Comparison of ENCODE assay signal across 8 cellular contexts in genomic region chr16:75555707-75556512, GRCh38. TPM values are rescaled to one million over a fixed set of nuclear protein-coding genes. Genes with fewer than 3 reads are reported as not detected.
DNase-seq lines count a peak whose midpoint lies in the region; ATAC-seq and TF ChIP-seq lines count a peak whose summit lies in the region.

TMEM231 (minus strand) TSS chr16:75556252; CDS start chr16:75556209, 43 bp downstream.

- H3K9me2 ChIP-seq in DOHH2 (replicated peaks; ENCODE audit: control insufficient read depth, low read length), result no peaks in the 10 kb centered on the region

- peak within 1 kb of the TSS; percentile 90 for H3K4me2 ChIP-seq in DOHH2 (ENCODE audit: low read length)

- peak; percentile 21 for TF ChIP-seq CTCF in DOHH2 (IDR thresholded peaks at IDR 0.05; ENCODE audit: low read depth, low read length, poor library complexity, severe bottlenecking)
- TF ChIP-seq CTCF in fibroblast of pulmonary artery (IDR thresholded peaks at IDR 0.05; ENCODE audit: low read length, missing control alignments), result no peak

- peak within 1 kb of the TSS; percentile 90 for H3K4me3 Mint-ChIP-seq in activated T-helper 2 cell treated with anti-CD3 and anti-CD28 coated beads, Interferon-gamma antibody, Interleukin-2, Interleukin-4, amounts not matched to agents 10 μg/mL and 5 μg/mL and 100 μg/mL, durations not matched to agents 14 hours and 24 hours and 36 hours (ENCODE audit: low read depth)
- H3K4me3 Mint-ChIP-seq in natural killer cell treated with Interleukin-12 subunit alpha and Interleukin-12 subunit beta and Interleukin-15 and Interleukin-18, amount 100 ng/mL, for 72 hours, result peak within 1 kb of the TSS; percentile 85

- peaks cover 7% of the 10 kb centered on the region for H3K4me1 Mint-ChIP-seq in activated T-helper 2 cell treated with anti-CD3 and anti-CD28 coated beads, Interferon-gamma antibody, Interleukin-2, Interleukin-4, amounts not matched to agents 10 μg/mL and 5 μg/mL and 100 μg/mL, durations not matched to agents 14 hours and 24 hours and 36 hours (ENCODE audit: low read depth)
- peaks cover 5 to 8% of the 10 kb centered on the region in 2 donors for H3K4me1 Mint-ChIP-seq in natural killer cell treated with Interleukin-12 subunit alpha and Interleukin-12 subunit beta and Interleukin-15 and Interleukin-18, amount 100 ng/mL, for 72 hours (ENCODE audit: low read depth in 2 of 2)

- peak within 1 kb of the TSS; percentile 86 for H3K4me3 ChIP-seq in DOHH2 (ENCODE audit: low read length)
- peak within 1 kb of the TSS; percentile 81 for H3K4me3 ChIP-seq in fibroblast of pulmonary artery (replicated peaks; ENCODE audit: low read depth, low read length)

- in situ Hi-C loops in KBM-7 (cut with MboI; ENCODE audit: low pct_unique_long_range_greater_than_20kb, low sequenced_read_pairs), result no loop called here

- no peaks in the 10 kb centered on the region for H3K9me3 Mint-ChIP-seq in activated T-helper 2 cell treated with anti-CD3 and anti-CD28 coated beads, Interferon-gamma antibody, Interleukin-2, Interleukin-4, amounts not matched to agents 10 μg/mL and 5 μg/mL and 100 μg/mL, durations not matched to agents 14 hours and 24 hours and 36 hours
- no peaks in the 10 kb centered on the region for H3K9me3 Mint-ChIP-seq in natural killer cell treated with Interleukin-12 subunit alpha and Interleukin-12 subunit beta and Interleukin-15 and Interleukin-18, amount 100 ng/mL, for 72 hours

- H3K27ac Mint-ChIP-seq in activated T-helper 2 cell treated with anti-CD3 and anti-CD28 coated beads, Interferon-gamma antibody, Interleukin-2, Interleukin-4, amounts not matched to agents 10 μg/mL and 5 μg/mL and 100 μg/mL, durations not matched to agents 14 hours and 24 hours and 36 hours, result peak within 1 kb of the TSS; percentile 86
- H3K27ac Mint-ChIP-seq in natural killer cell treated with Interleukin-12 subunit alpha and Interleukin-12 subunit beta and Interleukin-15 and Interleukin-18, amount 100 ng/mL, for 72 hours, result peak within 1 kb of the TSS; percentile 31 to 81

- H3K36me3 ChIP-seq in DOHH2 (ENCODE audit: control insufficient read depth, low read length), result no peaks in the 10 kb centered on the region

- no peaks in the 10 kb centered on the region for H3F3A ChIP-seq in DOHH2 (ENCODE audit: control insufficient read depth, insufficient read depth)

- no peaks in the 10 kb centered on the region for H3K36me3 Mint-ChIP-seq in activated T-helper 2 cell treated with anti-CD3 and anti-CD28 coated beads, Interferon-gamma antibody, Interleukin-2, Interleukin-4, amounts not matched to agents 10 μg/mL and 5 μg/mL and 100 μg/mL, durations not matched to agents 14 hours and 24 hours and 36 hours (ENCODE audit: low read depth)
- no peaks in the 10 kb centered on the region for H3K36me3 Mint-ChIP-seq in natural killer cell treated with Interleukin-12 subunit alpha and Interleukin-12 subunit beta and Interleukin-15 and Interleukin-18, amount 100 ng/mL, for 72 hours

- peaks cover 14% of the 10 kb centered on the region for H3K79me2 ChIP-seq in DOHH2 (ENCODE audit: control insufficient read depth, low read length)

- no peaks in the 10 kb centered on the region for H3K9me3 ChIP-seq in DOHH2 (ENCODE audit: control insufficient read depth, insufficient read depth, low read length)

- peak; percentile 94 for DNase-seq in KBM-7
- DNase-seq in RPMI8226, result peak; percentile 99
- DNase-seq in activated T-helper 2 cell treated with anti-CD3 and anti-CD28 coated beads, Interferon-gamma antibody, Interleukin-2, Interleukin-4, amounts not matched to agents 10 μg/mL and 5 μg/mL and 100 μg/mL, durations not matched to agents 14 hours and 24 hours and 36 hours (ENCODE audit: low spot score), result peak; percentile 94
- peak; percentile 93 for DNase-seq in fibroblast of pulmonary artery (ENCODE audit: low read depth)
- peak; percentile 96 for DNase-seq in natural killer cell treated with Interleukin-12 subunit alpha and Interleukin-12 subunit beta and Interleukin-15 and Interleukin-18, amount 100 ng/mL, for 72 hours (ENCODE audit: low spot score)
- DNase-seq in stimulated activated naive CD4-positive, alpha-beta T cell treated with Interleukin-2 at 50 U/mL for 16 hours (lab: John Stamatoyannopoulos, UW), result peak; percentile 98

- peaks cover 13% of the 10 kb centered on the region for H3K4me1 ChIP-seq in DOHH2 (ENCODE audit: control insufficient read depth, low read length)

- H3K27me3 ChIP-seq in DOHH2 (ENCODE audit: control insufficient read depth, low read length), result no peaks in the 10 kb centered on the region

- intact Hi-C loops in activated T-helper 2 cell treated with anti-CD3 and anti-CD28 coated beads, Interferon-gamma antibody, Interleukin-2, Interleukin-4, amounts not matched to agents 10 μg/mL and 5 μg/mL and 100 μg/mL, durations not matched to agents 14 hours and 24 hours and 36 hours (cut with micrococcal nuclease), result loop anchor here (1.0 to 2.0 kb wide), 3 partner anchors 10 to 67 kb away; partner anchors contain the start of genes ADAT1 and GABARAPL2

- peak; percentile 97 for ATAC-seq in GM21723 (IDR thresholded peaks at IDR 0.05; ENCODE audit: unreplicated experiment)
- peak; percentile 98 for ATAC-seq in natural killer cell treated with Interleukin-12 subunit alpha and Interleukin-12 subunit beta and Interleukin-15 and Interleukin-18, amount 100 ng/mL, for 72 hours

- no peaks in the 10 kb centered on the region for H4K20me1 ChIP-seq in DOHH2 (ENCODE audit: control insufficient read depth, insufficient read depth, low read depth, low read length)

- peak within 1 kb of the TSS; percentile 66 for H3K27ac ChIP-seq in DOHH2 (ENCODE audit: low read depth, low read length)

- peaks cover 26% of the 10 kb centered on the region for H3K27me3 Mint-ChIP-seq in activated T-helper 2 cell treated with anti-CD3 and anti-CD28 coated beads, Interferon-gamma antibody, Interleukin-2, Interleukin-4, amounts not matched to agents 10 μg/mL and 5 μg/mL and 100 μg/mL, durations not matched to agents 14 hours and 24 hours and 36 hours (ENCODE audit: low read depth)
- peaks cover 0 to 8% of the 10 kb centered on the region in 2 donors for H3K27me3 Mint-ChIP-seq in natural killer cell treated with Interleukin-12 subunit alpha and Interleukin-12 subunit beta and Interleukin-15 and Interleukin-18, amount 100 ng/mL, for 72 hours

RNA-seq across cellular contexts. Expression of gene TMEM231, which starts in this region (rescaled TPM):
- 2.7 and 3.4 TPM in 2 replicates for total RNA-seq in activated T-helper 2 cell treated with anti-CD3 and anti-CD28 coated beads, Interferon-gamma antibody, Interleukin-2, Interleukin-4, amounts not matched to agents 10 μg/mL and 5 μg/mL and 100 μg/mL, durations not matched to agents 14 hours and 24 hours and 36 hours
- 1 to 10 TPM; 3.9 to 6.6 TPM for total RNA-seq in natural killer cell treated with Interleukin-12 subunit alpha and Interleukin-12 subunit beta and Interleukin-15 and Interleukin-18, amount 100 ng/mL, for 72 hours

Comparison
In these comparisons a context has a peak if more than half of its experiments do, and no peak if none do; other contexts are left out.
1. Peak in every context shown above with its lines: DNase-seq, ATAC-seq, H3K4me3 ChIP-seq and H3K27ac ChIP-seq.